ENCODE assay signal across 22 cellular contexts in genomic region chr11:10902756-10903155, GRCh38. TPM values are rescaled to one million over a fixed set of nuclear protein-coding genes. Genes with fewer than 3 reads are reported as not detected.
A peak's percentile ranks its signal among the peaks of the same experiment; 100 is the strongest.
DNase-seq lines count a peak whose midpoint lies in the region; ATAC-seq and TF ChIP-seq lines count a peak whose summit lies in the region.
"Had no signal": no experiment of that assay in that cellular context is flagged by ENCODE, and none has a peak within 500 bp of the region (broad histone marks: within the 10 kb centered on the region; RNA-seq: fewer than 3 reads in every experiment).

No MANE protein-coding gene starts in this region.

- H3K4me1 Mint-ChIP-seq in CD14-positive monocyte = peaks cover 57% of the 10 kb centered on the region
- H3K4me1 Mint-ChIP-seq in activated T-helper 1 cell treated with anti-CD3 and anti-CD28 coated beads, Interleukin-12 subunit alpha, Interleukin-12 subunit beta, Interleukin-2, Interleukin-4 antibody, amounts not matched to agents 30 ng/mL and 10 ng/mL and 1 ng/mL, durations not matched to agents 14 hours and 24 hours and 36 hours (ENCODE audit: low read depth) = peaks cover 20% of the 10 kb centered on the region

- H3K36me3 ChIP-seq in PC-9 (ENCODE audit: low read depth) (no peaks in the 10 kb centered on the region), sigmoid colon (no peaks in the 10 kb centered on the region)

- TF ChIP-seq CTCF in CD14-positive monocyte (IDR thresholded peaks at IDR 0.05) (no peak), PC-9 (conservative IDR thresholded peaks at IDR 0.05) (no peak), sigmoid colon (IDR thresholded peaks at IDR 0.05) (no peak)

- TF ChIP-seq EP300 in sigmoid colon (IDR thresholded peaks at IDR 0.05) = no peak

- WGBS in sigmoid colon, 2 donors = 73 to 85% methylated on average over 8 of the region's 8 CpGs

- TF ChIP-seq POLR2A in erythroblast (IDR thresholded peaks at IDR 0.05; ENCODE audit: low read length) (no peak), sigmoid colon (IDR thresholded peaks at IDR 0.05) (no peak)

- H3K36me3 Mint-ChIP-seq in CD14-positive monocyte = peaks cover 8 to 9% of the 10 kb centered on the region in 2 donors
- no peaks in the 10 kb centered on the region for H3K36me3 Mint-ChIP-seq in activated T-helper 1 cell treated with anti-CD3 and anti-CD28 coated beads, Interleukin-12 subunit alpha, Interleukin-12 subunit beta, Interleukin-2, Interleukin-4 antibody, amounts not matched to agents 30 ng/mL and 10 ng/mL and 1 ng/mL, durations not matched to agents 14 hours and 24 hours and 36 hours (ENCODE audit: low read depth)
- H3K36me3 Mint-ChIP-seq: activated CD8-positive, alpha-beta memory T cell treated with anti-CD3 and anti-CD28 coated beads, Interleukin-2, amount 10 ng/mL, durations not matched to agents 7 days and 5 days; natural killer cell treated with Interleukin-12 subunit alpha and Interleukin-12 subunit beta and Interleukin-15 and Interleukin-18, amount 100 ng/mL, for 72 hours had no signal

- peak overlapping the region; percentile 24 for H3K4me2 ChIP-seq in PC-9

- CTCF ChIA-PET in PC-9 (lab: Charles Lee) = no interaction called here

- H3K4me1 ChIP-seq in PC-9 (replicated peaks; ENCODE audit: insufficient read depth) (peaks cover 64% of the 10 kb centered on the region), sigmoid colon (peaks cover 0 to 58% (median 40%) of the 10 kb centered on the region in 4 donors)

- H3K27ac ChIP-seq in PC-9 (peak overlapping the region; percentile 98; the same call in 1 of the 2 replicates), sigmoid colon (peak overlapping the region; percentile 84 to 94 (median 92))

- H3K9me3 ChIP-seq in PC-9 (ENCODE audit: insufficient read depth, low read depth) (no peaks in the 10 kb centered on the region), sigmoid colon (no peaks in the 10 kb centered on the region)
- H3K9me3 ChIP-seq: body of pancreas had no signal

- peak overlapping the region in 1 of 2 donors; percentile 43 for H3K4me3 Mint-ChIP-seq in CD14-positive monocyte
- no peak overlapping the region for H3K4me3 Mint-ChIP-seq in activated T-helper 1 cell treated with anti-CD3 and anti-CD28 coated beads, Interleukin-12 subunit alpha, Interleukin-12 subunit beta, Interleukin-2, Interleukin-4 antibody, amounts not matched to agents 30 ng/mL and 10 ng/mL and 1 ng/mL, durations not matched to agents 14 hours and 24 hours and 36 hours
- H3K4me3 Mint-ChIP-seq: activated CD8-positive, alpha-beta memory T cell treated with anti-CD3 and anti-CD28 coated beads, Interleukin-2, amount 10 ng/mL, durations not matched to agents 7 days and 5 days; natural killer cell treated with Interleukin-12 subunit alpha and Interleukin-12 subunit beta and Interleukin-15 and Interleukin-18, amount 100 ng/mL, for 72 hours; stimulated activated naive CD8-positive, alpha-beta T cell treated with anti-CD3 and anti-CD28 coated beads, Interleukin-15, amount 100 ng/mL, for 72 hours had no signal

- H3K79me2 ChIP-seq in PC-9 (ENCODE audit: low read depth) = no peaks in the 10 kb centered on the region

- peak overlapping the region; percentile 88 to 99 (median 92) for H3K27ac Mint-ChIP-seq in CD14-positive monocyte
- H3K27ac Mint-ChIP-seq in activated T-helper 1 cell treated with anti-CD3 and anti-CD28 coated beads, Interleukin-12 subunit alpha, Interleukin-12 subunit beta, Interleukin-2, Interleukin-4 antibody, amounts not matched to agents 30 ng/mL and 10 ng/mL and 1 ng/mL, durations not matched to agents 14 hours and 24 hours and 36 hours = no peak overlapping the region
- H3K27ac Mint-ChIP-seq: activated CD8-positive, alpha-beta memory T cell treated with anti-CD3 and anti-CD28 coated beads, Interleukin-2, amount 10 ng/mL, durations not matched to agents 7 days and 5 days; activated T-helper 2 cell treated with anti-CD3 and anti-CD28 coated beads, Interferon-gamma antibody, Interleukin-2, Interleukin-4, amounts not matched to agents 10 μg/mL and 5 μg/mL and 100 μg/mL, durations not matched to agents 14 hours and 24 hours and 36 hours; natural killer cell treated with Interleukin-12 subunit alpha and Interleukin-12 subunit beta and Interleukin-15 and Interleukin-18, amount 100 ng/mL, for 72 hours; stimulated activated naive CD8-positive, alpha-beta T cell treated with anti-CD3 and anti-CD28 coated beads, Interleukin-15, amount 100 ng/mL, for 72 hours had no signal

- H3K9me3 Mint-ChIP-seq in CD14-positive monocyte = peaks cover 0 to 3% (median 2%) of the 10 kb centered on the region in 7 donors
- H3K9me3 Mint-ChIP-seq in activated T-helper 1 cell treated with anti-CD3 and anti-CD28 coated beads, Interleukin-12 subunit alpha, Interleukin-12 subunit beta, Interleukin-2, Interleukin-4 antibody, amounts not matched to agents 30 ng/mL and 10 ng/mL and 1 ng/mL, durations not matched to agents 14 hours and 24 hours and 36 hours = no peaks in the 10 kb centered on the region
- H3K9me3 Mint-ChIP-seq: activated T-helper 2 cell treated with anti-CD3 and anti-CD28 coated beads, Interferon-gamma antibody, Interleukin-2, Interleukin-4, amounts not matched to agents 10 μg/mL and 5 μg/mL and 100 μg/mL, durations not matched to agents 14 hours and 24 hours and 36 hours; natural killer cell treated with Interleukin-12 subunit alpha and Interleukin-12 subunit beta and Interleukin-15 and Interleukin-18, amount 100 ng/mL, for 72 hours; stimulated activated naive CD8-positive, alpha-beta T cell treated with anti-CD3 and anti-CD28 coated beads, Interleukin-15, amount 100 ng/mL, for 72 hours had no signal

- no peak overlapping the region for H2AFZ ChIP-seq in PC-9

- BruUV-seq in PC-9 (replicated peaks; lab: Mats Ljungman, UMichigan) = no TSS peak

- no peaks in the 10 kb centered on the region for H4K20me1 ChIP-seq in PC-9 (ENCODE audit: insufficient read depth)

- no peaks in the 10 kb centered on the region for H3K9me2 ChIP-seq in PC-9 (ENCODE audit: insufficient read depth)

- no peak overlapping the region for H3K4me3 ChIP-seq in PC-9
- no peak overlapping the region for H3K4me3 ChIP-seq in sigmoid colon
- H3K4me3 ChIP-seq: body of pancreas, coronary artery had no signal

- no peak for ATAC-seq in HG03520 (IDR thresholded peaks at IDR 0.05; ENCODE audit: unreplicated experiment)
- ATAC-seq: activated CD8-positive, alpha-beta memory T cell treated with anti-CD3 and anti-CD28 coated beads, Interleukin-2, amount 10 ng/mL, durations not matched to agents 7 days and 5 days; body of pancreas; HCT116; natural killer cell treated with Interleukin-12 subunit alpha and Interleukin-12 subunit beta and Interleukin-15 and Interleukin-18, amount 100 ng/mL, for 72 hours; SK-N-SH treated with all-trans-retinoic acid at 6 μM for 48 hours; stimulated activated naive CD8-positive, alpha-beta T cell treated with anti-CD3 and anti-CD28 coated beads, Interleukin-15, amount 100 ng/mL, for 72 hours had no signal

- peaks cover 49% of the 10 kb centered on the region for H3F3A ChIP-seq in PC-9 (ENCODE audit: insufficient read depth, low read depth)

- POLR2A ChIA-PET in PC-9 (lab: Charles Lee; ENCODE audit: unreplicated experiment) = interaction anchor here (0.8 kb wide), 1 partner anchor 45 kb away, joined by 8 read pairs; no protein-coding TSS in a partner anchor

- DNase-seq in CD14-positive monocyte (ENCODE audit: low spot score) = no peak
- DNase-seq in PC-9 = no peak
- DNase-seq in erythroblast (lab: John Stamatoyannopoulos, UW) = peak; percentile 48 to 52
- no peak for DNase-seq in sigmoid colon
- no peak for DNase-seq in globus pallidus (ENCODE audit: low spot score)
- no peak for DNase-seq in activated T-helper 1 cell treated with anti-CD3 and anti-CD28 coated beads, Interleukin-12 subunit alpha, Interleukin-12 subunit beta, Interleukin-2, Interleukin-4 antibody, amounts not matched to agents 30 ng/mL and 10 ng/mL and 1 ng/mL, durations not matched to agents 14 hours and 24 hours and 36 hours (ENCODE audit: low spot score)
- DNase-seq in HuH-7.5 (ENCODE audit: low spot score) = no peak
- DNase-seq: activated CD4-positive, alpha-beta T cell treated with anti-CD3 and anti-CD28 coated beads for 4 hours; activated CD8-positive, alpha-beta memory T cell treated with anti-CD3 and anti-CD28 coated beads, Interleukin-2, amount 10 ng/mL, durations not matched to agents 7 days and 5 days; body of pancreas; C1 segment of cervical spinal cord; hypothalamus; mesendoderm; NCI-H1417 treated with DMSO at 0.1 percent for 48 hours; stimulated activated CD4-positive, alpha-beta T cell treated with anti-CD3 and anti-CD28 coated beads, Interleukin-4, amount 100 ng/mL, for 1 hour; stimulated activated naive CD8-positive, alpha-beta T cell treated with anti-CD3 and anti-CD28 coated beads, Interleukin-15, amount 100 ng/mL, for 72 hours had no signal

- H3K27me3 Mint-ChIP-seq in CD14-positive monocyte (ENCODE audit: low read depth in 3 of 3) = peaks cover 0 to 6% (median 2%) of the 10 kb centered on the region in 3 donors
- peaks cover 10% of the 10 kb centered on the region for H3K27me3 Mint-ChIP-seq in activated T-helper 1 cell treated with anti-CD3 and anti-CD28 coated beads, Interleukin-12 subunit alpha, Interleukin-12 subunit beta, Interleukin-2, Interleukin-4 antibody, amounts not matched to agents 30 ng/mL and 10 ng/mL and 1 ng/mL, durations not matched to agents 14 hours and 24 hours and 36 hours (ENCODE audit: insufficient read depth)
- H3K27me3 Mint-ChIP-seq: stimulated activated naive CD8-positive, alpha-beta T cell treated with anti-CD3 and anti-CD28 coated beads, Interleukin-15, amount 100 ng/mL, for 72 hours had no signal

- intact Hi-C loops in CD14-positive monocyte (cut with micrococcal nuclease) (loop anchor here in 1 of 2 donors (5.0 kb wide), 1 partner anchor 45 kb away; the partner anchor contains the start of gene ZBED5), PC-9 (cut with micrococcal nuclease; ENCODE audit: unreplicated experiment) (no loop called here), sigmoid colon (cut with DNase I) (no loop called here)
- intact Hi-C loops in activated T-helper 1 cell treated with anti-CD3 and anti-CD28 coated beads, Interleukin-12 subunit alpha, Interleukin-12 subunit beta, Interleukin-2, Interleukin-4 antibody, amounts not matched to agents 30 ng/mL and 10 ng/mL and 1 ng/mL, durations not matched to agents 14 hours and 24 hours and 36 hours (cut with micrococcal nuclease) = no loop called here

- no peaks in the 10 kb centered on the region for H3K27me3 ChIP-seq in PC-9 (ENCODE audit: insufficient read depth, low read depth)
- no peaks in the 10 kb centered on the region for H3K27me3 ChIP-seq in sigmoid colon
- H3K27me3 ChIP-seq: body of pancreas had no signal

RNA-seq across cellular contexts. Expression of gene ZBED5, which starts 44.9 kb away (rescaled TPM):
- polyA plus RNA-seq in CD14-positive monocyte = 10 to 100 TPM in 1 of 2 donors, 1 to 10 TPM in 1; 8.1 to 10.3 TPM
- total RNA-seq in PC-9 (2021) = 14.7 and 21.5 TPM in 2 replicates
- total RNA-seq in sigmoid colon = 10 to 100 TPM; 34.9 to 51.7 (median 42.6) TPM
- 10 to 100 TPM in 2 of 3 donors, 1 to 10 TPM in 1; 9.0 to 23.0 (median 10.2) TPM for polyA plus RNA-seq in sigmoid colon
- 38.9 and 42.2 TPM in 2 replicates for total RNA-seq in activated T-helper 1 cell treated with anti-CD3 and anti-CD28 coated beads, Interleukin-12 subunit alpha, Interleukin-12 subunit beta, Interleukin-2, Interleukin-4 antibody, amounts not matched to agents 30 ng/mL and 10 ng/mL and 1 ng/mL, durations not matched to agents 14 hours and 24 hours and 36 hours

Comparison
In these comparisons a context has a peak if more than half of its experiments do, and no peak if none do; other contexts are left out.
1. DNase-seq: peak in erythroblast (2 of 2); none in CD14-positive monocyte (single experiment), PC-9 (0 of 2), sigmoid colon (single experiment), globus pallidus (single experiment), activated T-helper 1 cell treated with anti-CD3 and anti-CD28 coated beads, Interleukin-12 subunit alpha, Interleukin-12 subunit beta, Interleukin-2, Interleukin-4 antibody, amounts not matched to agents 30 ng/mL and 10 ng/mL and 1 ng/mL, durations not matched to agents 14 hours and 24 hours and 36 hours (single experiment) and HuH-7.5 (single experiment).